ENCODE assay signal across 8 cellular contexts in genomic region chr17:75601057-75601987, GRCh38. TPM values are rescaled to one million over a fixed set of nuclear protein-coding genes. Genes with fewer than 3 reads are reported as not detected.
DNase-seq lines count a peak whose midpoint lies in the region; ATAC-seq and TF ChIP-seq lines count a peak whose summit lies in the region.

No MANE protein-coding gene starts in this region.

- H3K27ac ChIP-seq in brain microvascular endothelial cell (no peak overlapping the region), left lung (no peak overlapping the region)

- intact Hi-C loops in left lung (cut with DNase I) = no loop called here

- H3K27me3 ChIP-seq in brain microvascular endothelial cell (replicated peaks) = no peaks in the 10 kb centered on the region
- no peaks in the 10 kb centered on the region for H3K27me3 ChIP-seq in left lung

- DNase-seq in NCI-H1105 treated with DMSO at 0.1 percent for 48 hours (lab: John Stamatoyannopoulos, UW) (peak; percentile 22), UCSD-AML1 (lab: John Stamatoyannopoulos, UW; ENCODE audit: unreplicated experiment) (peak; percentile 66), brain microvascular endothelial cell (peak; percentile 28), left lung (peak in 1 of 2 donors; percentile 88), DMS114 treated with DMSO at 0.1 percent for 48 hours (lab: John Stamatoyannopoulos, UW; ENCODE audit: unreplicated experiment) (no peak)
- DNase-seq in stimulated activated CD8-positive, alpha-beta memory T cell treated with anti-CD3 and anti-CD28 coated beads, Interleukin-4, amount 100 ng/mL, for 48 hours = peak; percentile 85

- no peaks in the 10 kb centered on the region for H3K9me3 ChIP-seq in left lung

- H3K4me3 ChIP-seq in brain microvascular endothelial cell (ENCODE audit: low read depth, low read length) (no peak overlapping the region), left lung (no peak overlapping the region)

- ATAC-seq in left lung = peak; percentile 82
- ATAC-seq in HG03521 (IDR thresholded peaks at IDR 0.05; ENCODE audit: unreplicated experiment) = no peak

- H3K36me3 ChIP-seq in brain microvascular endothelial cell (replicated peaks) = no peaks in the 10 kb centered on the region
- no peaks in the 10 kb centered on the region for H3K36me3 ChIP-seq in left lung

- H3K4me1 ChIP-seq in left lung = no peaks in the 10 kb centered on the region

- in situ Hi-C loops in brain microvascular endothelial cell (cut with HindIII; ENCODE audit: low pct_ligation_motif_present, low sequenced_read_pairs) = no loop called here

- TF ChIP-seq CTCF in GM12872 (IDR thresholded peaks at IDR 0.05; ENCODE audit: insufficient read depth, low read depth, low read length) (peak; percentile 96), brain microvascular endothelial cell (IDR thresholded peaks at IDR 0.05; ENCODE audit: low read depth, low read length, missing control alignments) (peak; percentile 84), left lung (IDR thresholded peaks at IDR 0.05) (peak; percentile 49 to 69)

RNA-seq across cellular contexts. Expression of gene MYO15B, which starts 13.7 kb away (rescaled TPM):
- total RNA-seq in left lung = 100 to 1,000 TPM; 125 to 127 TPM

RNA-seq across cellular contexts. Expression of gene SMIM5, which starts 31.9 kb away (rescaled TPM):
- 1 to 10 TPM; 1.0 to 1.7 TPM for total RNA-seq in left lung
